15 cellular contexts compared by ENCODE assay signal in genomic region chr3:52555056-52555455, GRCh38. TPM values are rescaled to one million over a fixed set of nuclear protein-coding genes. Genes with fewer than 3 reads are reported as not detected.
DNase-seq lines count a peak whose midpoint lies in the region; ATAC-seq and TF ChIP-seq lines count a peak whose summit lies in the region.
"Had no signal": no experiment of that assay in that cellular context is flagged by ENCODE, and none has a peak within 500 bp of the region (broad histone marks: within the 10 kb centered on the region; RNA-seq: fewer than 3 reads in every experiment).

No MANE protein-coding gene starts in this region.

- peaks cover 0 to 34% of the 10 kb centered on the region in 2 donors for H3K36me3 ChIP-seq in adrenal gland (replicated peaks in 1 of 2)

- no peak for ATAC-seq in GM19351 (IDR thresholded peaks at IDR 0.05; ENCODE audit: unreplicated experiment)
- no peak for ATAC-seq in activated CD8-positive, alpha-beta T cell treated with anti-CD3 and anti-CD28 coated beads, Interleukin-2, amount 10 ng/mL, durations not matched to agents 7 days and 5 days
- ATAC-seq: K562 had no signal

- no peak overlapping the region for H3K4me3 Mint-ChIP-seq in neural crest cell
- H3K4me3 Mint-ChIP-seq in activated CD8-positive, alpha-beta T cell treated with anti-CD3 and anti-CD28 coated beads, Interleukin-2, amount 10 ng/mL, durations not matched to agents 7 days and 5 days, result no peak overlapping the region
- H3K4me3 Mint-ChIP-seq: CD4-positive, alpha-beta T cell had no signal

- peaks cover 24% of the 10 kb centered on the region for H3K36me3 Mint-ChIP-seq in neural crest cell (ENCODE audit: low read depth)
- peaks cover 49% of the 10 kb centered on the region for H3K36me3 Mint-ChIP-seq in activated CD8-positive, alpha-beta T cell treated with anti-CD3 and anti-CD28 coated beads, Interleukin-2, amount 10 ng/mL, durations not matched to agents 7 days and 5 days (ENCODE audit: low read depth)

- H3K9me3 Mint-ChIP-seq in neural crest cell, result no peaks in the 10 kb centered on the region
- no peaks in the 10 kb centered on the region for H3K9me3 Mint-ChIP-seq in activated CD8-positive, alpha-beta T cell treated with anti-CD3 and anti-CD28 coated beads, Interleukin-2, amount 10 ng/mL, durations not matched to agents 7 days and 5 days (ENCODE audit: insufficient read depth)
- H3K9me3 Mint-ChIP-seq: CD4-positive, alpha-beta T cell had no signal

- CTCF ChIA-PET in activated CD8-positive, alpha-beta T cell treated with anti-CD3 and anti-CD28 coated beads, Interleukin-2, amount 10 ng/mL, durations not matched to agents 7 days and 5 days (lab: Charles Lee), result no interaction called here

- WGBS in adrenal gland, 4 donors, result 80 to 92% (median 87%) methylated on average over 1 of the region's 1 CpG

- H3K27me3 Mint-ChIP-seq in neural crest cell (ENCODE audit: low read depth), result no peaks in the 10 kb centered on the region
- no peaks in the 10 kb centered on the region for H3K27me3 Mint-ChIP-seq in activated CD8-positive, alpha-beta T cell treated with anti-CD3 and anti-CD28 coated beads, Interleukin-2, amount 10 ng/mL, durations not matched to agents 7 days and 5 days (ENCODE audit: low read depth)
- H3K27me3 Mint-ChIP-seq: CD4-positive, alpha-beta T cell had no signal

- peak overlapping the region in 4 of 5 donors; percentile 29 to 77 (median 58) for H3K27ac ChIP-seq in adrenal gland

- POLR2A ChIA-PET in activated CD8-positive, alpha-beta T cell treated with anti-CD3 and anti-CD28 coated beads, Interleukin-2, amount 10 ng/mL, durations not matched to agents 7 days and 5 days (lab: Charles Lee), result no interaction called here

- no peaks in the 10 kb centered on the region for H3K27me3 ChIP-seq in adrenal gland
- H3K27me3 ChIP-seq: BE2C had no signal

- TF ChIP-seq CTCF in adrenal gland (IDR thresholded peaks at IDR 0.05) (no peak), neural crest cell (conservative IDR thresholded peaks at IDR 0.05) (no peak)

- peaks cover 10% of the 10 kb centered on the region for H3K4me1 Mint-ChIP-seq in neural crest cell
- H3K4me1 Mint-ChIP-seq in activated CD8-positive, alpha-beta T cell treated with anti-CD3 and anti-CD28 coated beads, Interleukin-2, amount 10 ng/mL, durations not matched to agents 7 days and 5 days (ENCODE audit: low read depth), result no peaks in the 10 kb centered on the region

- intact Hi-C loops in adrenal gland (cut with DNase I), result no loop called here

- no peak for TF ChIP-seq POLR2A in adrenal gland (IDR thresholded peaks at IDR 0.05)

- no peak overlapping the region for H3K4me3 ChIP-seq in adrenal gland
- H3K4me3 ChIP-seq: K562 had no signal

- H3K27ac Mint-ChIP-seq in neural crest cell (ENCODE audit: unreplicated experiment), result peak overlapping the region; percentile 19
- H3K27ac Mint-ChIP-seq in activated CD8-positive, alpha-beta T cell treated with anti-CD3 and anti-CD28 coated beads, Interleukin-2, amount 10 ng/mL, durations not matched to agents 7 days and 5 days, result no peak overlapping the region

- H3K4me1 ChIP-seq in adrenal gland (replicated peaks in 1 of 2), result peaks cover 42 to 66% of the 10 kb centered on the region in 2 donors
- H3K4me1 ChIP-seq: BE2C had no signal

- DNase-seq in GM03348 (ENCODE audit: low spot score) (peak; percentile 31), NCI-H146 treated with DMSO at 0.1 percent for 48 hours (lab: John Stamatoyannopoulos, UW; ENCODE audit: unreplicated experiment) (peak; percentile 19), adrenal gland (no peak), neural crest cell (ENCODE audit: low read depth, low spot score) (no peak), midbrain (lab: John Stamatoyannopoulos, UW) (no peak)
- DNase-seq in activated CD8-positive, alpha-beta T cell treated with anti-CD3 and anti-CD28 coated beads, Interleukin-2, amount 10 ng/mL, durations not matched to agents 7 days and 5 days, result no peak
- DNase-seq: BE2C; Calu3; CD4-positive, alpha-beta T cell; NCI-H1417 treated with DMSO at 0.1 percent for 48 hours; NCI-H2029 treated with DMSO at 0.1 percent for 48 hours; NCI-H524 had no signal

- no peaks in the 10 kb centered on the region for H3K9me3 ChIP-seq in adrenal gland (replicated peaks in 1 of 3)
- H3K9me3 ChIP-seq: BE2C had no signal

RNA-seq across cellular contexts. Expression of gene UQCC5, which starts 18.7 kb away (rescaled TPM):
- total RNA-seq in adrenal gland, result 100 to 1,000 TPM in 1 of 8 donors, 10 to 100 TPM in 5, 1 to 10 TPM in 2; 1.1 to 114 (median 67.7) TPM
- polyA plus RNA-seq in adrenal gland, result 100 to 1,000 TPM in 1 of 3 donors, 10 to 100 TPM in 2; 34.9 to 330 (median 99.9) TPM
- 26.2 and 29.8 TPM in 2 replicates for total RNA-seq in neural crest cell
- total RNA-seq in activated CD8-positive, alpha-beta T cell treated with anti-CD3 and anti-CD28 coated beads, Interleukin-2, amount 10 ng/mL, durations not matched to agents 7 days and 5 days, result 10 to 100 TPM in 1 of 2 experiments, 1 to 10 TPM in 1; 9.0 to 15.1 TPM

RNA-seq across cellular contexts. Expression of gene NT5DC2, which starts 21.4 kb away (rescaled TPM):
- 100 to 1,000 TPM in 3 of 8 donors, 10 to 100 TPM in 5; 50.8 to 180 (median 78.7) TPM for total RNA-seq in adrenal gland
- 100 to 1,000 TPM in 2 of 3 donors, 10 to 100 TPM in 1; 91.9 to 384 (median 176) TPM for polyA plus RNA-seq in adrenal gland
- 389 and 392 TPM in 2 replicates for total RNA-seq in neural crest cell
- total RNA-seq in activated CD8-positive, alpha-beta T cell treated with anti-CD3 and anti-CD28 coated beads, Interleukin-2, amount 10 ng/mL, durations not matched to agents 7 days and 5 days, result 10 to 100 TPM; 52.8 to 53.1 TPM

RNA-seq across cellular contexts. Expression of gene STAB1, which starts 59.9 kb away (rescaled TPM):
- total RNA-seq in adrenal gland (100 to 1,000 TPM; 210 to 650 (median 466) TPM), neural crest cell (0.11 and 0.16 TPM in 2 replicates)
- 1,000 to 10,000 TPM in 1 of 3 donors, 100 to 1,000 TPM in 1, 10 to 100 TPM in 1; 33.9 to 1,593 (median 996) TPM for polyA plus RNA-seq in adrenal gland
- under 1 TPM in 1 of 2 experiments, not detected in 1; 0.05 TPM for total RNA-seq in activated CD8-positive, alpha-beta T cell treated with anti-CD3 and anti-CD28 coated beads, Interleukin-2, amount 10 ng/mL, durations not matched to agents 7 days and 5 days
- total RNA-seq: G401 had no signal

Comparison
In these comparisons a context has a peak if more than half of its experiments do, and no peak if none do; other contexts are left out.
1. DNase-seq: peak in GM03348 (single experiment) and NCI-H146 treated with DMSO at 0.1 percent for 48 hours (single experiment); none in adrenal gland (0 of 7), neural crest cell (single experiment), midbrain (single experiment) and activated CD8-positive, alpha-beta T cell treated with anti-CD3 and anti-CD28 coated beads, Interleukin-2, amount 10 ng/mL, durations not matched to agents 7 days and 5 days (single experiment).
2. RNA of gene STAB1, which starts 59.9 kb away (total RNA-seq): 210 to 650 TPM in adrenal gland; 0.11 to 0.16 TPM in neural crest cell and 0.05 TPM in activated CD8-positive, alpha-beta T cell treated with anti-CD3 and anti-CD28 coated beads, Interleukin-2, amount 10 ng/mL, durations not matched to agents 7 days and 5 days; every median in the first group is over 100 times any median in the second.